Comparison of ENCODE assay signal across 14 cellular contexts in genomic region chr11:57303280-57303989, GRCh38. TPM values are rescaled to one million over a fixed set of nuclear protein-coding genes. Genes with fewer than 3 reads are reported as not detected.
DNase-seq lines count a peak whose midpoint lies in the region; ATAC-seq and TF ChIP-seq lines count a peak whose summit lies in the region.
"Had no signal": no experiment of that assay in that cellular context is flagged by ENCODE, and none has a peak within 500 bp of the region (broad histone marks: within the 10 kb centered on the region; RNA-seq: fewer than 3 reads in every experiment).

No MANE protein-coding gene starts in this region.

- peak overlapping the region; percentile 69 for H3K27ac ChIP-seq in cardiac muscle cell
- no peak overlapping the region for H3K27ac ChIP-seq in right atrium auricular region
- H3K27ac ChIP-seq in suprapubic skin = peak overlapping the region; percentile 55

- no peak for TF ChIP-seq POLR2A in suprapubic skin (IDR thresholded peaks at IDR 0.05)

- TF ChIP-seq CTCF in cardiac muscle cell (IDR thresholded peaks at IDR 0.05; ENCODE audit: low read depth, low read length) (no peak), right atrium auricular region (IDR thresholded peaks at IDR 0.05) (no peak), WTC11 (IDR thresholded peaks at IDR 0.05) (no peak), suprapubic skin (IDR thresholded peaks at IDR 0.05) (no peak)

- peaks cover 66% of the 10 kb centered on the region for H3K36me3 Mint-ChIP-seq in WTC11

- CTCF ChIA-PET in WTC11 (lab: Charles Lee) = interaction anchor here (0.6 to 5.0 kb wide), 10 partner anchors 9 to 183 kb away, joined by 3 to 22 read pairs (median 4); no protein-coding TSS in a partner anchor

- H3K4me3 ChIP-seq in cardiac muscle cell (no peak overlapping the region), right atrium auricular region (no peak overlapping the region), suprapubic skin (no peak overlapping the region)
- H3K4me3 ChIP-seq: uterus had no signal

- no peak for TF ChIP-seq EP300 in suprapubic skin (IDR thresholded peaks at IDR 0.05)

- H3K27me3 ChIP-seq in cardiac muscle cell (no peaks in the 10 kb centered on the region), right atrium auricular region (no peaks in the 10 kb centered on the region), suprapubic skin (no peaks in the 10 kb centered on the region)
- H3K27me3 ChIP-seq: uterus had no signal

- peaks cover 15% of the 10 kb centered on the region for H3K9me3 Mint-ChIP-seq in WTC11

- ATAC-seq in WTC11 = peak; percentile 87
- no peak for ATAC-seq in activated CD4-positive, CD25-positive, alpha-beta regulatory T cell treated with anti-CD3 and anti-CD28 coated beads, Interleukin-2, amount 50 U/mL, for 24 hours
- ATAC-seq: T-helper 17 cell had no signal

- no peaks in the 10 kb centered on the region for H3K27me3 Mint-ChIP-seq in WTC11 (ENCODE audit: low read depth)
- H3K27me3 Mint-ChIP-seq: T-helper 17 cell had no signal

- peaks cover 16% of the 10 kb centered on the region for H3K36me3 ChIP-seq in cardiac muscle cell
- H3K36me3 ChIP-seq in right atrium auricular region = peaks cover 59% of the 10 kb centered on the region
- peaks cover 53% of the 10 kb centered on the region for H3K36me3 ChIP-seq in suprapubic skin
- H3K36me3 ChIP-seq: uterus had no signal

- WGBS in suprapubic skin = 81% methylated on average over 17 of the region's 17 CpGs

- POLR2A ChIA-PET in WTC11 (lab: Charles Lee) = interaction anchor here (0.7 to 2.5 kb wide), 5 partner anchors 8 to 21 kb away, joined by 3 to 9 read pairs (median 4); partner anchors contain the start of gene TNKS1BP1

- H3K27ac Mint-ChIP-seq in WTC11 = peak overlapping the region; percentile 70; the same call in 1 of the 2 replicates
- H3K27ac Mint-ChIP-seq: T-helper 17 cell had no signal

- H3K4me3 Mint-ChIP-seq in WTC11 = no peak overlapping the region
- H3K4me3 Mint-ChIP-seq: T-helper 17 cell had no signal

- DNase-seq in cardiac muscle cell (ENCODE audit: low read depth in 1 of 2, low spot score in 1 of 2) (no peak), right atrium auricular region (ENCODE audit: low spot score) (no peak), WTC11 (ENCODE audit: low spot score) (no peak), iPS-NIHi11 (ENCODE audit: low spot score) (peak; percentile 54), suprapubic skin (ENCODE audit: low spot score in 2 of 2) (peak in 1 of 2 donors; percentile 57), NCI-H345 treated with DMSO at 0.1 percent for 48 hours (lab: John Stamatoyannopoulos, UW; ENCODE audit: unreplicated experiment) (no peak), ureter (ENCODE audit: low spot score) (no peak)
- DNase-seq: activated CD4-positive, alpha-beta T cell treated with anti-CD3 and anti-CD28 coated beads, Interleukin-2, amount 50 U/mL, for 1 hour; Calu3; T-helper 17 cell; uterus had no signal

- no peaks in the 10 kb centered on the region for H3K9me3 ChIP-seq in cardiac muscle cell (ENCODE audit: low read depth)
- peaks cover 8 to 22% of the 10 kb centered on the region in 2 donors for H3K9me3 ChIP-seq in right atrium auricular region
- no peaks in the 10 kb centered on the region for H3K9me3 ChIP-seq in suprapubic skin

- H3K4me1 Mint-ChIP-seq in WTC11 = peaks cover 16% of the 10 kb centered on the region

- H3K4me1 ChIP-seq in cardiac muscle cell (ENCODE audit: low read depth) = peaks cover 28% of the 10 kb centered on the region
- H3K4me1 ChIP-seq in right atrium auricular region = peaks cover 0 to 32% of the 10 kb centered on the region in 2 donors
- peaks cover 55% of the 10 kb centered on the region for H3K4me1 ChIP-seq in suprapubic skin

TF ChIP-seq in WTC11, 78 proteins besides CTCF, POLR2A, EP300 and RAD21:
- TF ChIP-seq TP53 (CRISPR knock-in tag; IDR thresholded peaks at IDR 0.05) = no peak
- peak; percentile 89 for TF ChIP-seq ZNF121 (CRISPR knock-in tag; IDR thresholded peaks at IDR 0.05)

RNA-seq across cellular contexts. Expression of gene TNKS1BP1, which starts 21.3 kb away (rescaled TPM):
- total RNA-seq in cardiac muscle cell (58.9 and 69.1 TPM in 2 replicates), right atrium auricular region (10 to 100 TPM; 26.8 to 52.5 TPM), WTC11 (2021) (109 to 127 TPM (median 125 TPM) in 3 replicates), suprapubic skin (100 to 1,000 TPM; 241 to 276 (median 272) TPM), ureter (338 TPM)
- 62.1 and 67.1 TPM in 2 replicates for polyA plus RNA-seq in cardiac muscle cell

RNA-seq across cellular contexts. Expression of gene SSRP1, which starts 32.3 kb away (rescaled TPM):
- total RNA-seq in cardiac muscle cell (112 and 180 TPM in 2 replicates), right atrium auricular region (10 to 100 TPM; 42.3 to 54.3 TPM), WTC11 (2021) (218 to 228 TPM (median 223 TPM) in 3 replicates), suprapubic skin (10 to 100 TPM; 59.9 to 96.5 (median 67.9) TPM), ureter (103 TPM)
- polyA plus RNA-seq in cardiac muscle cell = 87.0 and 112 TPM in 2 replicates

RNA-seq across cellular contexts. Expression of gene P2RX3, which starts 34.7 kb away (rescaled TPM):
- total RNA-seq in cardiac muscle cell (0.09 and 0.18 TPM in 2 replicates), right atrium auricular region (1 to 10 TPM in 1 of 2 donors, not detected in 1; 1.4 TPM), WTC11 (2021) (0.26 to 1.1 TPM (median 0.66 TPM) in 3 replicates), suprapubic skin (not detected), ureter (0.99 TPM)
- 0.39 and 0.62 TPM in 2 replicates for polyA plus RNA-seq in cardiac muscle cell
- total RNA-seq: Calu3, occipital lobe, T-helper 17 cell had no signal
- polyA plus RNA-seq: AG04450 had no signal

Comparison
In these comparisons a context has a peak if more than half of its experiments do, and no peak if none do; other contexts are left out.
1. H3K27ac ChIP-seq: peak in cardiac muscle cell (single experiment) and suprapubic skin (single experiment); none in right atrium auricular region (0 of 2).